ENCODE assay signal across 1 cellular context in the genomic region with DNA sequence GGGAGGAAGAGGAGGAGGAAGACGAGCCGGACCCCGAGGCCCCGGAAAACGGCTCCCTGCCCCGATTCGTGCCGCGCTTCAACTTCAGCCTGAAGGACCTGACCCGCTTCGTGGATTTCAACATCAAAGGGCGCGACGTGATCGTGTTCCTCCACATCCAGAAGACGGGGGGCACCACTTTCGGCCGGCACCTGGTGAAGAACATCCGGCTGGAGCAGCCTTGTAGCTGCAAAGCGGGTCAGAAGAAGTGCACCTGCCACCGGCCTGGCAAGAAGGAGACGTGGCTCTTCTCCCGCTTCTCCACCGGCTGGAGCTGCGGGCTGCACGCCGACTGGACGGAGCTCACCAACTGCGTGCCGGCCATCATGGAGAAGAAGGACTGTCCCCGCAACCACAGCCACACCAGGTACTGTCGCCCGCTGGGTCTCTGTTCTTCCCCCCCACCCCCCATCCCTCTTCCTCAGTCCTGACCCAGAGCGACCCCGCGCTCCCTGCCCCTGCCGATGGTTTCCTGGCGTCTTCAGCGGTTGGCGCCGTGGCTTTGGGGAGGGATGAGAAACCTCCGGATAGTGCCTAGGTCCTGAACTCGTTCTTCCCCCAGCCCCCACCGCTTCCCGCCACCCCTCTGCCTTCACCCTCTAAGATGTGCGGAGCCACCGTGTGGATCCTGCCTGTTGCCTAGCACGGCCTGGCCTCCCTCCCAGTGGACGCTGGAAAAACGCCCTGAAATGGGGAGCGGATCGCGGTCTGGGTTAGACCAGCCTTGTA.
TF ChIP-seq lines count a peak whose summit lies in the region.

No MANE protein-coding gene starts in this region.

TF ChIP-seq in H1, 55 proteins besides CTCF, POLR2A, EP300 and RAD21:
- peak; percentile 67; the same call in 1 of the 2 replicates for TF ChIP-seq RBBP5 (IDR thresholded peaks at IDR 0.05; ENCODE audit: borderline replicate concordance, low read depth, low read length)
- no peak for TF ChIP-seq BRCA1 (IDR thresholded peaks at IDR 0.05; ENCODE audit: low read depth, low read length)
- TF ChIP-seq EZH2 (IDR thresholded peaks at IDR 0.05; ENCODE audit: low read depth, low read length, severe bottlenecking): peak; percentile 73
- TF ChIP-seq BACH1 (IDR thresholded peaks at IDR 0.05; ENCODE audit: low read length): no peak
- TF ChIP-seq KDM4A (IDR thresholded peaks at IDR 0.05; ENCODE audit: low read depth, low read length, severe bottlenecking): peak; percentile 93
- TF ChIP-seq EGR1 (IDR thresholded peaks at IDR 0.05; ENCODE audit: borderline replicate concordance, low read depth, low read length): no peak
- TF ChIP-seq, protein P1, sequence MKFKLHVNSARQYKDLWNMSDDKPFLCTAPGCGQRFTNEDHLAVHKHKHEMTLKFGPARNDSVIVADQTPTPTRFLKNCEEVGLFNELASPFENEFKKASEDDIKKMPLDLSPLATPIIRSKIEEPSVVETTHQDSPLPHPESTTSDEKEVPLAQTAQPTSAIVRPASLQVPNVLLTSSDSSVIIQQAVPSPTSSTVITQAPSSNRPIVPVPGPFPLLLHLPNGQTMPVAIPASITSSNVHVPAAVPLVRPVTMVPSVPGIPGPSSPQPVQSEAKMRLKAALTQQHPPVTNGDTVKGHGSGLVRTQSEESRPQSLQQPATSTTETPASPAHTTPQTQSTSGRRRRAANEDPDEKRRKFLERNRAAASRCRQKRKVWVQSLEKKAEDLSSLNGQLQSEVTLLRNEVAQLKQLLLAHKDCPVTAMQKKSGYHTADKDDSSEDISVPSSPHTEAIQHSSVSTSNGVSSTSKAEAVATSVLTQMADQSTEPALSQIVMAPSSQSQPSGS (IDR thresholded peaks at IDR 0.05; ENCODE audit: low read length): no peak
- TF ChIP-seq, protein P2, sequence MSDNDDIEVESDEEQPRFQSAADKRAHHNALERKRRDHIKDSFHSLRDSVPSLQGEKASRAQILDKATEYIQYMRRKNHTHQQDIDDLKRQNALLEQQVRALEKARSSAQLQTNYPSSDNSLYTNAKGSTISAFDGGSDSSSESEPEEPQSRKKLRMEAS (IDR thresholded peaks at IDR 0.05): peak; percentile 24; the same call in 1 of the 2 replicates
- TF ChIP-seq ASH2L (IDR thresholded peaks at IDR 0.05; ENCODE audit: low read length): peak; percentile 67
- no peak for TF ChIP-seq KDM1A (IDR thresholded peaks at IDR 0.05; ENCODE audit: borderline replicate concordance, low read length)
- 0 out of 2 replicates have a peak, but pooled peaks have one; percentile 22 for TF ChIP-seq PHF8 (conservative IDR thresholded peaks at IDR 0.05; ENCODE audit: low read depth, low read length)
- TF ChIP-seq RXRA (IDR thresholded peaks at IDR 0.05; ENCODE audit: insufficient read depth, low read depth, low read length): no peak
- TF ChIP-seq GABPA (IDR thresholded peaks at IDR 0.05; ENCODE audit: borderline replicate concordance, insufficient read depth, low read length): no peak
- peak; percentile 55 for TF ChIP-seq RNF2 (IDR thresholded peaks at IDR 0.05; ENCODE audit: borderline replicate concordance, low read depth, low read length, missing control alignments, poor library complexity, severe bottlenecking)
- no peak for TF ChIP-seq SIN3A (conservative IDR thresholded peaks at IDR 0.05 in 1 of 2, IDR thresholded peaks at IDR 0.05 in 1 of 2; ENCODE audit: low read depth in 1 of 2, low read length in 2 of 2)
- no peak for TF ChIP-seq CREB1 (IDR thresholded peaks at IDR 0.05)
- TF ChIP-seq, protein P3, sequence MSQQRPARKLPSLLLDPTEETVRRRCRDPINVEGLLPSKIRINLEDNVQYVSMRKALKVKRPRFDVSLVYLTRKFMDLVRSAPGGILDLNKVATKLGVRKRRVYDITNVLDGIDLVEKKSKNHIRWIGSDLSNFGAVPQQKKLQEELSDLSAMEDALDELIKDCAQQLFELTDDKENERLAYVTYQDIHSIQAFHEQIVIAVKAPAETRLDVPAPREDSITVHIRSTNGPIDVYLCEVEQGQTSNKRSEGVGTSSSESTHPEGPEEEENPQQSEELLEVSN (IDR thresholded peaks at IDR 0.05): no peak; the same call in 1 of the 2 replicates
- TF ChIP-seq, protein P4, sequence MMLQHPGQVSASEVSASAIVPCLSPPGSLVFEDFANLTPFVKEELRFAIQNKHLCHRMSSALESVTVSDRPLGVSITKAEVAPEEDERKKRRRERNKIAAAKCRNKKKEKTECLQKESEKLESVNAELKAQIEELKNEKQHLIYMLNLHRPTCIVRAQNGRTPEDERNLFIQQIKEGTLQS (IDR thresholded peaks at IDR 0.05; ENCODE audit: insufficient read depth, low read depth, low read length): no peak
- TF ChIP-seq HDAC2 (IDR thresholded peaks at IDR 0.05; ENCODE audit: borderline replicate concordance in 1 of 2, low read depth in 2 of 2, low read length in 2 of 2): no peak
- no peak for TF ChIP-seq SIRT6 (IDR thresholded peaks at IDR 0.05; ENCODE audit: low read length)
- TF ChIP-seq TAF7 (optimal IDR thresholded peaks at IDR 0.05; ENCODE audit: borderline replicate concordance, low read depth, low read length): no peak
- no peak for TF ChIP-seq CEBPB (IDR thresholded peaks at IDR 0.05; ENCODE audit: low read depth, low read length)
- no peak for TF ChIP-seq TAF1 (IDR thresholded peaks at IDR 0.05; ENCODE audit: low read depth, low read length)
- no peak for TF ChIP-seq CHD2 (IDR thresholded peaks at IDR 0.05; ENCODE audit: low read length)
- peak; percentile 88 for TF ChIP-seq SUZ12 (IDR thresholded peaks at IDR 0.05; ENCODE audit: low read length)
TF ChIP-seq in H1: peak in this region for 8.
